ENCODE assay signal across 8 cellular contexts in genomic region chr2:217279571-217279970, GRCh38.
A peak's percentile ranks its signal among the peaks of the same experiment; 100 is the strongest.
DNase-seq lines count a peak whose midpoint lies in the region; ATAC-seq and TF ChIP-seq lines count a peak whose summit lies in the region.

No MANE protein-coding gene starts in this region.

- peaks cover 0 to 9% (median 2%) of the 10 kb centered on the region in 4 donors for H3K4me1 ChIP-seq in transverse colon

- H3K27ac ChIP-seq in brain microvascular endothelial cell = peak overlapping the region; percentile 20
- peak overlapping the region in 3 of 4 donors; percentile 35 to 56 (median 41) for H3K27ac ChIP-seq in transverse colon

- in situ Hi-C loops in brain microvascular endothelial cell (cut with HindIII; ENCODE audit: low pct_ligation_motif_present, low sequenced_read_pairs) (no loop called here), transverse colon (cut with MboI; ENCODE audit: low pct_ligation_motif_present in 1 of 4, low pct_unique_long_range_greater_than_20kb in 1 of 4, low sequenced_read_pairs in 3 of 4) (no loop called here)

- peak; percentile 82 for DNase-seq in HS-27A (ENCODE audit: low read depth)
- peak; percentile 86 for DNase-seq in brain microvascular endothelial cell
- peak; percentile 86 for DNase-seq in iris pigment epithelial cell (ENCODE audit: low read depth)
- DNase-seq in transverse colon = no peak
- DNase-seq in head of caudate nucleus = no peak
- DNase-seq in NCI-H2196 treated with DMSO at 0.1 percent for 48 hours (lab: John Stamatoyannopoulos, UW; ENCODE audit: unreplicated experiment) = no peak
- no peak for DNase-seq in cerebellum (ENCODE audit: low spot score)
- DNase-seq in omental fat pad (ENCODE audit: low spot score) = no peak

- TF ChIP-seq CTCF in brain microvascular endothelial cell (IDR thresholded peaks at IDR 0.05; ENCODE audit: low read depth, low read length, missing control alignments) (no peak), transverse colon (IDR thresholded peaks at IDR 0.05) (no peak), omental fat pad (IDR thresholded peaks at IDR 0.05) (no peak)

- H3K4me3 ChIP-seq in brain microvascular endothelial cell (ENCODE audit: low read depth, low read length) (no peak overlapping the region), transverse colon (no peak overlapping the region)

- H3K9me3 ChIP-seq in transverse colon = no peaks in the 10 kb centered on the region

- intact Hi-C loops in transverse colon (cut with DNase I; ENCODE audit: low total_unique reads) = no loop called here
- intact Hi-C loops in head of caudate nucleus (cut with DNase I) = no loop called here

- no peak for ATAC-seq in omental fat pad (ENCODE audit: low FRiP score)

- no peak for TF ChIP-seq EP300 in transverse colon (IDR thresholded peaks at IDR 0.05; ENCODE audit: low read depth)

- H3K36me3 ChIP-seq in brain microvascular endothelial cell (replicated peaks) = no peaks in the 10 kb centered on the region
- H3K36me3 ChIP-seq in transverse colon = no peaks in the 10 kb centered on the region

- no peak for TF ChIP-seq POLR2A in transverse colon (IDR thresholded peaks at IDR 0.05)

- H3K27me3 ChIP-seq in brain microvascular endothelial cell (replicated peaks) (no peaks in the 10 kb centered on the region), transverse colon (no peaks in the 10 kb centered on the region)

Comparison
In these comparisons a context has a peak if more than half of its experiments do, and no peak if none do; other contexts are left out.
1. DNase-seq: peak in HS-27A (single experiment), brain microvascular endothelial cell (single experiment) and iris pigment epithelial cell (single experiment); none in transverse colon (single experiment), head of caudate nucleus (0 of 42), NCI-H2196 treated with DMSO at 0.1 percent for 48 hours (single experiment), cerebellum (single experiment) and omental fat pad (single experiment).